In the genomic region with DNA sequence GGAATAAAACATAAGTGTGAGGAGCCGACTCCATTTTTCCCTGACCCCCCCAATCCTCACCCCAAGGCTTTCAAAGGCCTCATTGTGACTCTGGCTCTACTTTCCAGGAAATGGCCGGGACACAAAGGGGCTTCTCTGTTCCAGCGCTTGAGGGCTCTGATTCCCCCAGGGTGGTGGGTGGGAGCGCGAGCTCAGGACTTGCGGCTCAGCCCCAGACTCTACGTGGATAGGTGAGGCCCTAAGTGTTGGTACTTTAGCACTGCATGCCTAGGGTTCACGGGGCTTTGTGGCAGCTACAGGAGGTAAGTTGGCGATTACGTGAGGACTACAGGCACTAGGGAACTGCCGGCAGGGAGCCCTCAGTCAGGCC, we compare ENCODE assay signal across 8 cellular contexts. TPM values are rescaled to one million over a fixed set of nuclear protein-coding genes. Genes with fewer than 3 reads are reported as not detected.
A peak's percentile ranks its signal among the peaks of the same experiment; 100 is the strongest.
DNase-seq lines count a peak whose midpoint lies in the region; ATAC-seq and TF ChIP-seq lines count a peak whose summit lies in the region.

No MANE protein-coding gene starts in this region.

- peak overlapping the region; percentile 97 for H3K9ac ChIP-seq in adipocyte (ENCODE audit: low read length)
- peak overlapping the region; percentile 96 for H3K9ac ChIP-seq in skeletal muscle satellite cell (ENCODE audit: low read depth, low read length)

- H3K4me3 ChIP-seq in H7 (ENCODE audit: insufficient read depth, low read depth, low read length) (peak overlapping the region; percentile 99), adipocyte (ENCODE audit: low read length) (peak overlapping the region; percentile 96), iPS-18c (ENCODE audit: insufficient read depth, low read depth, low read length) (peak overlapping the region; percentile 98), skeletal muscle satellite cell (ENCODE audit: low read length) (peak overlapping the region; percentile 95)

- H3K36me3 ChIP-seq in H7 (replicated peaks; ENCODE audit: control insufficient read depth, insufficient read depth, low read length): peaks cover 17% of the 10 kb centered on the region
- H3K36me3 ChIP-seq in adipocyte (ENCODE audit: control insufficient read depth, insufficient read depth, low read length, severe bottlenecking): peaks cover 42% of the 10 kb centered on the region
- peaks cover 20% of the 10 kb centered on the region for H3K36me3 ChIP-seq in skeletal muscle satellite cell (ENCODE audit: insufficient read depth, low read length)

- TF ChIP-seq CTCF in 22Rv1 (IDR thresholded peaks at IDR 0.05): no peak

- peak overlapping the region; percentile 96 for H3K27ac ChIP-seq in 22Rv1

- peak overlapping the region; percentile 83 for H3K4me2 ChIP-seq in skeletal muscle satellite cell (ENCODE audit: low read length)

- H3K27me3 ChIP-seq in H7 (ENCODE audit: control insufficient read depth, insufficient read depth, low read length) (no peaks in the 10 kb centered on the region), adipocyte (replicated peaks; ENCODE audit: control insufficient read depth, insufficient read depth, low read length) (no peaks in the 10 kb centered on the region), skeletal muscle satellite cell (ENCODE audit: control insufficient read depth, insufficient read depth, low read length) (no peaks in the 10 kb centered on the region)

- DNase-seq in H7: peak; percentile 62
- DNase-seq in adipocyte (ENCODE audit: low read depth): peak; percentile 27

- H3K9me3 ChIP-seq in adipocyte (ENCODE audit: control insufficient read depth, low read length) (no peaks in the 10 kb centered on the region), iPS-18c (ENCODE audit: control insufficient read depth, insufficient read depth, low read length) (no peaks in the 10 kb centered on the region), skeletal muscle satellite cell (replicated peaks; ENCODE audit: low read length) (no peaks in the 10 kb centered on the region)

- H3K4me1 ChIP-seq in adipocyte (ENCODE audit: control insufficient read depth, insufficient read depth, low read length) (peaks cover 20% of the 10 kb centered on the region), skeletal muscle satellite cell (ENCODE audit: control insufficient read depth, insufficient read depth, low read length) (peaks cover 14% of the 10 kb centered on the region)

- ATAC-seq in HG02610 (IDR thresholded peaks at IDR 0.05; ENCODE audit: unreplicated experiment) (no peak), HG03457 (IDR thresholded peaks at IDR 0.05; ENCODE audit: unreplicated experiment) (no peak), GM18858 (IDR thresholded peaks at IDR 0.05; ENCODE audit: unreplicated experiment) (no peak)

RNA-seq across cellular contexts. Expression of gene CNPY2, which starts 0.5 kb away (rescaled TPM):
- 108 and 129 TPM in 2 replicates for total RNA-seq in H7 (2014; rRNA removed; shearing (Covaris generic))
- 83.4 and 91.0 TPM in 2 replicates for total RNA-seq in skeletal muscle satellite cell (2012; rRNA removed)

RNA-seq across cellular contexts. Expression of gene CS, which starts 15.1 kb away (rescaled TPM):
- 179 and 188 TPM in 2 replicates for total RNA-seq in H7 (2014; rRNA removed; shearing (Covaris generic))
- total RNA-seq in skeletal muscle satellite cell (2012; rRNA removed): 114 and 127 TPM in 2 replicates

RNA-seq across cellular contexts. Expression of gene PAN2, which starts 18.6 kb away (rescaled TPM):
- 38.6 and 64.1 TPM in 2 replicates for total RNA-seq in H7 (2014; rRNA removed; shearing (Covaris generic))
- 12.2 and 15.7 TPM in 2 replicates for total RNA-seq in skeletal muscle satellite cell (2012; rRNA removed)

RNA-seq across cellular contexts. Expression of gene IL23A, which starts 23.4 kb away (rescaled TPM):
- 4.0 and 7.6 TPM in 2 replicates for total RNA-seq in H7 (2014; rRNA removed; shearing (Covaris generic))
- total RNA-seq in skeletal muscle satellite cell (2012; rRNA removed): 0.44 TPM in 1 of 2 replicates, not detected in the other

RNA-seq across cellular contexts. Expression of gene STAT2, which starts 44.7 kb away (rescaled TPM):
- total RNA-seq in H7 (2014; rRNA removed; shearing (Covaris generic)): 42.2 and 47.6 TPM in 2 replicates
- total RNA-seq in skeletal muscle satellite cell (2012; rRNA removed): 89.1 and 102 TPM in 2 replicates
